In the genomic region with DNA sequence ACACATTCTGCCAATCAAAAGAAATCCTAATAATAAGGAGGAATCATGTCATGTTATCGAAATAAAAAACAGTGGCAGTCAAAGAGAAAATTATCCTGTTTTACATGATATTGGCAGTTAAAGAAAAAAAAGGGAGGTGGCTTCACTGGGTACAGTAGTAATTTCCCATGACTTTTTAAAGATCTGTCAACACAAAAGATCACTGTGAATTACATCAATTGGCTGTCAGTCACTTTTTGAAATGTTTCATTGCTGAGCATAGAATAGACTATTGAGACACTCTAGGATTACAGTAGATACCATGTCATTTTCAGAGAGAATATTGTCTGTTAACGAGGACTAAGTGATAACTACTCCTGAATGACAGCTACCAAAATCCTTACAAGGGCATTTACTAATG, we compare ENCODE assay signal across 37 cellular contexts.
"Had no signal": no experiment of that assay in that cellular context is flagged by ENCODE, and none has a peak within 500 bp of the region (broad histone marks: within the 10 kb centered on the region; RNA-seq: fewer than 3 reads in every experiment).

No MANE protein-coding gene starts in this region.

- H3K4me3 ChIP-seq: MG63 had no signal

- H3K4me2 ChIP-seq: KMS-11 had no signal

- H3K9ac ChIP-seq: KMS-11 had no signal

- H3K27ac ChIP-seq: KMS-11 had no signal

- H3K9me3 ChIP-seq: MG63 had no signal

- H3K27me3 ChIP-seq: MG63 had no signal

- DNase-seq: Karpas-422, Kasumi-1, MG63, MM.1S, MV-4-11, NCI-H1048, NCI-H1092, NCI-H1092 treated with DMSO at 0.1 percent for 48 hours, NCI-H1105, NCI-H1105 treated with DMSO at 0.1 percent for 48 hours, NCI-H1417, NCI-H1417 treated with DMSO at 0.1 percent for 48 hours, NCI-H1436, NCI-H1436 treated with DMSO at 0.1 percent for 48 hours, NCI-H146, NCI-H1694, NCI-H1694 treated with DMSO at 0.1 percent for 48 hours, NCI-H187, NCI-H187 treated with DMSO at 0.1 percent for 48 hours, NCI-H1930, NCI-H2029, NCI-H2029 treated with DMSO at 0.1 percent for 48 hours, NCI-H2081, NCI-H2081 treated with DMSO at 0.1 percent for 48 hours, NCI-H2107, NCI-H2171, NCI-H2171 treated with DMSO at 0.1 percent for 48 hours, NCI-H226, NCI-H345, NCI-H446, NCI-H446 treated with DMSO at 0.1 percent for 48 hours, NCI-H510A, NCI-H510A treated with DMSO at 0.1 percent for 48 hours, NCI-H524, NCI-H524 treated with DMSO at 0.1 percent for 48 hours, NCI-H526 had no signal
